Comparison of ENCODE assay signal across 7 cellular contexts in the genomic region with DNA sequence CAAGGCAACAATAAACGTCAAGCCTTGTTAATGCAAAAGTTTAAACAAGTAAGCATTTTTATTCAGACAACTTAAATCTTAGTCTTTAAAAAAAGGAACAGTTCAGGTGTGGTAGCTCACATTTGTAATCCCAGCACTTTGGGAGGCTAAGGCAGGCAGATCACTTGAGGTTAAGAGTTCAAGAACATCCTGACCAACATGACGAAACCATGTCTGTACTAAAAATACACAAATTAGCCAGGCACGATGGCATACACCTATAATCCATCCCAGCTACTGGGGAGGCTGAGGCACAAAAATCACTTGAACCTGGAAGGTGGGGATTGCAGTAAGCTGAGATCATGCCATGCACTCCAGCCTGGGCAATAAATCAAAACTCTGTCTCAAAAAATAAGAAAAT.
"Had no signal": no experiment of that assay in that cellular context is flagged by ENCODE, and none has a peak within 500 bp of the region (broad histone marks: within the 10 kb centered on the region; RNA-seq: fewer than 3 reads in every experiment).

No MANE protein-coding gene starts in this region.

- ATAC-seq: HepG2, K562 had no signal

- H3K27ac ChIP-seq: HL-60 had no signal

- H3K4me3 ChIP-seq: K562 had no signal

- DNase-seq: IMR-90, KBM-7, KG1 had no signal

- FAIRE-seq: HepG2, HTR-8/SVneo, K562 had no signal
